Comparison of ENCODE assay signal across 34 cellular contexts in the genomic region with DNA sequence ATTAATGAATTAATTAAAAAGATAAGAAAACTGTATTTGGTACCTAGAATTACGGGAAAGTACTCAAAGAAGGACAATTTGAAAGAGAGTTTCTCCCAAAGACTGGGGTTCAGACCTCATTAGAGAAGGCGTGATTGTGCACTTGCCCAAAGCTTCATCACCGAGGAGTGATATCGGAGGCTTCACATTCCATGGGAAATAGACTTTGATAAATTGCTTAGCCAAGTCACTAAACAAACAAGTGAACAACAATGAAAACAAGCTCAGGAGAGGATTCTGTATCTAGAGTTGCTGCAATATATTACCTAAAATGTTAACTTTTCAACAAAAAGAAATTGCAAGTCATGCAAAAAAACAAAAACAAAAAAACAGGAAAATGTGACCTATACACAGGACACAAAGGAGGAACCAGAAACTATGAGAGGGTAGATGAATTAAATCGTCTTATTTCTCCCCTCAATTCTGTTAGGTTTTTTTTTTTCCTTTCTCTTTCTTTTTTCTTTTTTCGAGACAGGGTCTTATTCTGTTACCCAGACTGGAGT.
"Had no signal": no experiment of that assay in that cellular context is flagged by ENCODE, and none has a peak within 500 bp of the region (broad histone marks: within the 10 kb centered on the region; RNA-seq: fewer than 3 reads in every experiment).

No MANE protein-coding gene starts in this region.

- H3K4me3 ChIP-seq: MG63, PC-9, SJCRH30, SK-N-MC had no signal

- DNase-seq: activated CD4-positive, alpha-beta memory T cell treated with anti-CD3 and anti-CD28 coated beads, Interleukin-2, amount 10 ng/mL, durations not matched to agents 7 days and 5 days; activated CD4-positive, alpha-beta T cell treated with anti-CD3 and anti-CD28 coated beads for 1 hour; activated CD4-positive, alpha-beta T cell treated with anti-CD3 and anti-CD28 coated beads for 48 hours; activated CD4-positive, CD25-positive, alpha-beta regulatory T cell; activated CD8-positive, alpha-beta memory T cell treated with anti-CD3 and anti-CD28 coated beads for 24 hours; activated CD8-positive, alpha-beta memory T cell treated with anti-CD3 and anti-CD28 coated beads, Interleukin-2, amount 10 ng/mL, durations not matched to agents 7 days and 5 days; activated CD8-positive, alpha-beta memory T cell treated with anti-CD3 and anti-CD28 coated beads, Interleukin-2, amount 50 U/mL, for 48 hours; activated effector memory CD4-positive, alpha-beta T cell treated with Interleukin-2 at 50 U/mL for 16 hours; activated naive CD4-positive, alpha-beta T cell treated with anti-CD3 and anti-CD28 coated beads, Interleukin-2, amount 10 ng/mL, durations not matched to agents 7 days and 5 days; activated T-cell treated with anti-CD3 and anti-CD28 coated beads, Interleukin-2, amount 50 U/mL, for 48 hours; amniotic stem cell; aorta; brain microvascular endothelial cell; central memory CD4-positive, alpha-beta T cell; Kasumi-1; MG63; MV-4-11; NCI-H1092; NCI-H1436 treated with DMSO at 0.1 percent for 48 hours; NCI-H187; NCI-H2081; NCI-H2171 treated with DMSO at 0.1 percent for 48 hours; NCI-H2227 treated with DMSO at 0.1 percent for 48 hours; NCI-H446; NCI-H524; NCI-H69; PC-9; Right ventricle myocardium superior; SJCRH30; T1000; WERI-Rb-1 had no signal

- H3K4me3 Mint-ChIP-seq: activated CD4-positive, alpha-beta memory T cell treated with anti-CD3 and anti-CD28 coated beads, Interleukin-2, amount 10 ng/mL, durations not matched to agents 7 days and 5 days; activated CD8-positive, alpha-beta memory T cell treated with anti-CD3 and anti-CD28 coated beads, Interleukin-2, amount 10 ng/mL, durations not matched to agents 7 days and 5 days; activated naive CD4-positive, alpha-beta T cell treated with anti-CD3 and anti-CD28 coated beads, Interleukin-2, amount 10 ng/mL, durations not matched to agents 7 days and 5 days; activated naive CD8-positive, alpha-beta T cell had no signal

- H3K27ac ChIP-seq: brain microvascular endothelial cell, PC-9, SJCRH30, SK-N-MC, WERI-Rb-1 had no signal

- H3K36me3 Mint-ChIP-seq: activated CD8-positive, alpha-beta memory T cell treated with anti-CD3 and anti-CD28 coated beads, Interleukin-2, amount 10 ng/mL, durations not matched to agents 7 days and 5 days; activated naive CD4-positive, alpha-beta T cell treated with anti-CD3 and anti-CD28 coated beads, Interleukin-2, amount 10 ng/mL, durations not matched to agents 7 days and 5 days had no signal

- H3K27me3 Mint-ChIP-seq: activated naive CD8-positive, alpha-beta T cell had no signal

- H3K36me3 ChIP-seq: brain microvascular endothelial cell, MG63, WERI-Rb-1 had no signal

- H2AFZ ChIP-seq: PC-9 had no signal

- H3K27me3 ChIP-seq: brain microvascular endothelial cell, MG63, SJCRH30 had no signal

- H3K9me3 Mint-ChIP-seq: activated CD4-positive, alpha-beta memory T cell treated with anti-CD3 and anti-CD28 coated beads, Interleukin-2, amount 10 ng/mL, durations not matched to agents 7 days and 5 days; activated naive CD4-positive, alpha-beta T cell treated with anti-CD3 and anti-CD28 coated beads, Interleukin-2, amount 10 ng/mL, durations not matched to agents 7 days and 5 days had no signal

- FAIRE-seq: RCC 7860 had no signal

- H3K4me1 ChIP-seq: SJCRH30 had no signal

- ATAC-seq: activated CD8-positive, alpha-beta memory T cell treated with anti-CD3 and anti-CD28 coated beads, Interleukin-2, amount 10 ng/mL, durations not matched to agents 7 days and 5 days had no signal

- H3K27ac Mint-ChIP-seq: activated CD4-positive, alpha-beta memory T cell treated with anti-CD3 and anti-CD28 coated beads, Interleukin-2, amount 10 ng/mL, durations not matched to agents 7 days and 5 days; activated CD8-positive, alpha-beta memory T cell treated with anti-CD3 and anti-CD28 coated beads, Interleukin-2, amount 10 ng/mL, durations not matched to agents 7 days and 5 days; activated naive CD4-positive, alpha-beta T cell treated with anti-CD3 and anti-CD28 coated beads, Interleukin-2, amount 10 ng/mL, durations not matched to agents 7 days and 5 days; activated naive CD8-positive, alpha-beta T cell had no signal

- H3K4me2 ChIP-seq: PC-9 had no signal

- H3K9me3 ChIP-seq: MG63, SJCRH30 had no signal
